30 cellular contexts compared by ENCODE assay signal in genomic region chr1:45890078-45890477, GRCh38.
"Had no signal": no experiment of that assay in that cellular context is flagged by ENCODE, and none has a peak within 500 bp of the region (broad histone marks: within the 10 kb centered on the region; RNA-seq: fewer than 3 reads in every experiment).

No MANE protein-coding gene starts in this region.

- H3K27ac Mint-ChIP-seq: activated CD4-positive, alpha-beta memory T cell treated with anti-CD3 and anti-CD28 coated beads, Interleukin-2, amount 10 ng/mL, durations not matched to agents 7 days and 5 days; activated CD8-positive, alpha-beta memory T cell treated with anti-CD3 and anti-CD28 coated beads, Interleukin-2, amount 10 ng/mL, durations not matched to agents 7 days and 5 days; activated naive CD4-positive, alpha-beta T cell treated with anti-CD3 and anti-CD28 coated beads, Interleukin-2, amount 50 U/mL, for 24 hours; activated naive CD8-positive, alpha-beta T cell treated with anti-CD3 and anti-CD28 coated beads, Interleukin-2, amount 10 ng/mL, durations not matched to agents 7 days and 5 days; activated T-helper 2 cell treated with anti-CD3 and anti-CD28 coated beads, Interferon-gamma antibody, Interleukin-2, Interleukin-4, amounts not matched to agents 10 μg/mL and 5 μg/mL and 100 μg/mL, durations not matched to agents 14 hours and 24 hours and 36 hours had no signal

- H3K9me3 ChIP-seq: ascending aorta had no signal

- H3K27me3 Mint-ChIP-seq: activated CD4-positive, alpha-beta memory T cell treated with anti-CD3 and anti-CD28 coated beads, Interleukin-2, amount 10 ng/mL, durations not matched to agents 7 days and 5 days; activated CD8-positive, alpha-beta memory T cell treated with anti-CD3 and anti-CD28 coated beads, Interleukin-2, amount 10 ng/mL, durations not matched to agents 7 days and 5 days; activated naive CD4-positive, alpha-beta T cell treated with anti-CD3 and anti-CD28 coated beads, Interleukin-2, amount 50 U/mL, for 24 hours; activated naive CD8-positive, alpha-beta T cell treated with anti-CD3 and anti-CD28 coated beads, Interleukin-2, amount 10 ng/mL, durations not matched to agents 7 days and 5 days had no signal

- H3K27ac ChIP-seq: ascending aorta, cardiac muscle cell, RWPE1, VCaP had no signal

- DNase-seq: activated CD4-positive, alpha-beta memory T cell treated with anti-CD3 and anti-CD28 coated beads, Interleukin-2, amount 10 ng/mL, durations not matched to agents 7 days and 5 days; activated CD4-positive, alpha-beta T cell treated with anti-CD3 and anti-CD28 coated beads for 1 hour; activated CD4-positive, alpha-beta T cell treated with anti-CD3 and anti-CD28 coated beads for 48 hours; activated CD4-positive, CD25-positive, alpha-beta regulatory T cell; activated CD8-positive, alpha-beta memory T cell treated with anti-CD3 and anti-CD28 coated beads for 24 hours; activated CD8-positive, alpha-beta memory T cell treated with anti-CD3 and anti-CD28 coated beads, Interleukin-2, amount 10 ng/mL, durations not matched to agents 7 days and 5 days; activated CD8-positive, alpha-beta memory T cell treated with anti-CD3 and anti-CD28 coated beads, Interleukin-2, amount 50 U/mL, for 48 hours; activated gamma-delta T cell; activated naive CD4-positive, alpha-beta T cell treated with Interleukin-2 at 50 U/mL for 16 hours; activated naive CD8-positive, alpha-beta T cell treated with anti-CD3 and anti-CD28 coated beads, Interleukin-2, amount 10 ng/mL, durations not matched to agents 7 days and 5 days; amygdala; NCI-H1092 treated with DMSO at 0.1 percent for 48 hours; NCI-H1417; NCI-H1930; NCI-H2081 treated with DMSO at 0.1 percent for 48 hours; NCI-H226; NCI-H524 treated with DMSO at 0.1 percent for 48 hours; PC-3; SIG-M5; T-helper 1 cell; T-helper 2 cell; T-helper 9 cell had no signal

- H3K4me3 Mint-ChIP-seq: activated CD4-positive, alpha-beta memory T cell treated with anti-CD3 and anti-CD28 coated beads, Interleukin-2, amount 10 ng/mL, durations not matched to agents 7 days and 5 days; activated CD8-positive, alpha-beta memory T cell treated with anti-CD3 and anti-CD28 coated beads, Interleukin-2, amount 10 ng/mL, durations not matched to agents 7 days and 5 days; activated naive CD4-positive, alpha-beta T cell treated with anti-CD3 and anti-CD28 coated beads, Interleukin-2, amount 50 U/mL, for 24 hours; activated naive CD8-positive, alpha-beta T cell treated with anti-CD3 and anti-CD28 coated beads, Interleukin-2, amount 10 ng/mL, durations not matched to agents 7 days and 5 days had no signal

- H3K36me3 Mint-ChIP-seq: activated naive CD4-positive, alpha-beta T cell treated with anti-CD3 and anti-CD28 coated beads, Interleukin-2, amount 50 U/mL, for 24 hours had no signal

- ATAC-seq: activated CD8-positive, alpha-beta memory T cell treated with anti-CD3 and anti-CD28 coated beads, Interleukin-2, amount 10 ng/mL, durations not matched to agents 7 days and 5 days; PC-3; Right ventricle myocardium inferior; SK-N-SH treated with all-trans-retinoic acid at 6 μM for 48 hours had no signal

- H3K4me3 ChIP-seq: ascending aorta, cardiac muscle cell had no signal

- H3K36me3 ChIP-seq: ascending aorta, cardiac muscle cell had no signal

- H3K9me3 Mint-ChIP-seq: activated CD4-positive, alpha-beta memory T cell treated with anti-CD3 and anti-CD28 coated beads, Interleukin-2, amount 10 ng/mL, durations not matched to agents 7 days and 5 days; activated naive CD4-positive, alpha-beta T cell treated with anti-CD3 and anti-CD28 coated beads, Interleukin-2, amount 50 U/mL, for 24 hours; activated naive CD8-positive, alpha-beta T cell treated with anti-CD3 and anti-CD28 coated beads, Interleukin-2, amount 10 ng/mL, durations not matched to agents 7 days and 5 days had no signal

- H3K27me3 ChIP-seq: ascending aorta, cardiac muscle cell had no signal
